In genomic region chr19:57682226-57682766, GRCh38 we compare ENCODE assay signal across 1 cellular context.
TF ChIP-seq lines count a peak whose summit lies in the region.

No MANE protein-coding gene starts in this region.

TF ChIP-seq in endothelial cell of umbilical vein, 7 proteins besides CTCF, POLR2A, EP300 and RAD21:
- TF ChIP-seq POLR2AphosphoS5 (IDR thresholded peaks at IDR 0.05; ENCODE audit: insufficient read depth, low read depth, low read length) (no peak), MAX (IDR thresholded peaks at IDR 0.05; ENCODE audit: insufficient read depth, insufficient read length) (no peak), JUN (IDR thresholded peaks at IDR 0.05; ENCODE audit: borderline replicate concordance, insufficient read depth, insufficient read length, low read depth) (no peak)
